15 cellular contexts compared by ENCODE assay signal in the genomic region with DNA sequence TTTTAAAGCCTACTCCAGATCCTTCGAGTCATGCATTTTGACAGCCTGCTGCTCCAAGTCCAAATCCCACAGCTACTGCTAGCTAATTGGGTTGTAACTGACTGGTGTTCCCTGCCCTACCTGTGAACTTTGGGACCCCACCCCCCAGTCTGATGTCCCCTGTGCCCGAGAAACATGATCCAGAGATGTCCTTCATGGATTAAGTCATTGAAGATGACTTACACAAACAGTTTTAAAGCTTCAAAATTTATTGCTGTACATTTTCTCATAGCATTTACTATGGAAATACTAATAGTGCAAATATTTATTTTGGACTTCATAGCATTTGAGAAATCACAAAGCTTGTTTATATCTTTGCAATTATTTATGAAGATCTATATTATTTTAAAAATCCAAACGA.
DNase-seq lines count a peak whose midpoint lies in the region; ATAC-seq and TF ChIP-seq lines count a peak whose summit lies in the region.
"Had no signal": no experiment of that assay in that cellular context is flagged by ENCODE, and none has a peak within 500 bp of the region (broad histone marks: within the 10 kb centered on the region; RNA-seq: fewer than 3 reads in every experiment).

No MANE protein-coding gene starts in this region.

- H3K27me3 ChIP-seq in PC-3 (ENCODE audit: low read length) = no peaks in the 10 kb centered on the region
- no peaks in the 10 kb centered on the region for H3K27me3 ChIP-seq in smooth muscle cell (ENCODE audit: low read depth)
- H3K27me3 ChIP-seq: BE2C had no signal

- no peak overlapping the region for H3K4me3 ChIP-seq in PC-3 (ENCODE audit: low read length)
- no peak overlapping the region for H3K4me3 ChIP-seq in smooth muscle cell

- H3K9ac ChIP-seq in PC-3 (ENCODE audit: low read length) (peak overlapping the region; percentile 64), smooth muscle cell (ENCODE audit: low read depth) (no peak overlapping the region)

- POLR2A ChIA-PET in PC-3 (lab: Charles Lee; ENCODE audit: unreplicated experiment) = interaction anchor here (0.7 kb wide), 1 partner anchor 54 kb away, joined by 9 read pairs; no protein-coding TSS in a partner anchor

- no TSS peak for BruUV-seq in PC-3 (replicated peaks; lab: Mats Ljungman, UMichigan)

- H3K4me3 Mint-ChIP-seq in endothelial cell (ENCODE audit: unreplicated experiment) (no peak overlapping the region), osteocyte (ENCODE audit: unreplicated experiment) (no peak overlapping the region)
- H3K4me3 Mint-ChIP-seq: CD4-positive, alpha-beta memory T cell had no signal

- H3K4me1 Mint-ChIP-seq in endothelial cell (ENCODE audit: unreplicated experiment) (peaks cover 3% of the 10 kb centered on the region), osteocyte (ENCODE audit: unreplicated experiment) (peaks cover 39% of the 10 kb centered on the region)

- H2AFZ ChIP-seq in PC-3 (ENCODE audit: low read length) (no peak overlapping the region), smooth muscle cell (ENCODE audit: low read depth) (no peak overlapping the region)

- peaks cover 10% of the 10 kb centered on the region; the same call in 1 of the 2 replicates for H3K36me3 ChIP-seq in PC-3 (ENCODE audit: low read depth, low read length)
- peaks cover 5% of the 10 kb centered on the region for H3K36me3 ChIP-seq in smooth muscle cell (ENCODE audit: low read depth)
- H3K36me3 ChIP-seq: BE2C had no signal

- no peaks in the 10 kb centered on the region for H3K9me2 ChIP-seq in PC-3 (replicated peaks; ENCODE audit: low read length)

- ATAC-seq in activated naive CD4-positive, alpha-beta T cell treated with anti-CD3 and anti-CD28 coated beads, Interleukin-2, amount 50 U/mL, for 72 hours = no peak
- ATAC-seq in PC-3 = peak; percentile 55
- ATAC-seq: Right ventricle myocardium inferior had no signal

- WGBS in smooth muscle cell (ENCODE audit: low lambda C conversion rate) = 80% methylated on average over 3 of the region's 3 CpGs

- CTCF ChIA-PET in PC-3 (lab: Charles Lee) = no interaction called here

- peaks cover 47% of the 10 kb centered on the region for H3K4me1 ChIP-seq in PC-3 (ENCODE audit: insufficient read depth, low read length)
- H3K4me1 ChIP-seq in smooth muscle cell (ENCODE audit: low read depth) = peaks cover 10% of the 10 kb centered on the region
- H3K4me1 ChIP-seq: BE2C had no signal

- peaks cover 0 to 57% of the 10 kb centered on the region in 2 donors for H3K36me3 Mint-ChIP-seq in activated naive CD4-positive, alpha-beta T cell treated with anti-CD3 and anti-CD28 coated beads, Interleukin-2, amount 50 U/mL, for 72 hours
- peaks cover 24% of the 10 kb centered on the region for H3K36me3 Mint-ChIP-seq in endothelial cell (ENCODE audit: low read depth, unreplicated experiment)
- H3K36me3 Mint-ChIP-seq in osteocyte (ENCODE audit: unreplicated experiment) = peaks cover 26% of the 10 kb centered on the region

- intact Hi-C loops in PC-3 (cut with micrococcal nuclease) = no loop called here

- H3K9me3 ChIP-seq in PC-3 (ENCODE audit: low read length) = no peaks in the 10 kb centered on the region
- no peaks in the 10 kb centered on the region for H3K9me3 ChIP-seq in smooth muscle cell (replicated peaks; ENCODE audit: low read depth)
- H3K9me3 ChIP-seq: BE2C had no signal

- TF ChIP-seq CTCF in PC-3 (conservative IDR thresholded peaks at IDR 0.05; ENCODE audit: low read depth, low read length) (no peak), endothelial cell (IDR thresholded peaks at IDR 0.05; ENCODE audit: unreplicated experiment) (no peak), smooth muscle cell (IDR thresholded peaks at IDR 0.05; ENCODE audit: borderline replicate concordance, insufficient read depth, poor library complexity, severe bottlenecking) (no peak), osteocyte (IDR thresholded peaks at IDR 0.05) (no peak)

- H3K79me2 ChIP-seq in PC-3 (ENCODE audit: low read length) (no peaks in the 10 kb centered on the region), smooth muscle cell (ENCODE audit: low read depth) (no peaks in the 10 kb centered on the region)

- H3K4me2 ChIP-seq in PC-3 (ENCODE audit: low read length) (peak overlapping the region; percentile 33), smooth muscle cell (no peak overlapping the region)

- H4K20me1 ChIP-seq in PC-3 (ENCODE audit: low read length) (no peaks in the 10 kb centered on the region), smooth muscle cell (ENCODE audit: low read depth) (no peaks in the 10 kb centered on the region)

- peak overlapping the region; percentile 88 to 96 for H3K27ac Mint-ChIP-seq in activated naive CD4-positive, alpha-beta T cell treated with anti-CD3 and anti-CD28 coated beads, Interleukin-2, amount 50 U/mL, for 72 hours
- H3K27ac Mint-ChIP-seq in endothelial cell (ENCODE audit: unreplicated experiment) (peak overlapping the region; percentile 37), osteocyte (ENCODE audit: unreplicated experiment) (no peak overlapping the region)

- no peaks in the 10 kb centered on the region for H3K9me3 Mint-ChIP-seq in activated naive CD4-positive, alpha-beta T cell treated with anti-CD3 and anti-CD28 coated beads, Interleukin-2, amount 50 U/mL, for 72 hours
- H3K9me3 Mint-ChIP-seq in endothelial cell (ENCODE audit: unreplicated experiment) (no peaks in the 10 kb centered on the region), osteocyte (ENCODE audit: unreplicated experiment) (no peaks in the 10 kb centered on the region)
- H3K9me3 Mint-ChIP-seq: CD4-positive, alpha-beta memory T cell had no signal

- peaks cover 2% of the 10 kb centered on the region for H3K27me3 Mint-ChIP-seq in endothelial cell (ENCODE audit: unreplicated experiment)
- no peaks in the 10 kb centered on the region for H3K27me3 Mint-ChIP-seq in osteocyte (ENCODE audit: unreplicated experiment)
- H3K27me3 Mint-ChIP-seq: CD4-positive, alpha-beta memory T cell had no signal

- DNase-seq in activated naive CD4-positive, alpha-beta T cell treated with anti-CD3 and anti-CD28 coated beads, Interleukin-2, amount 50 U/mL, for 72 hours (ENCODE audit: low spot score in 2 of 2) = no peak
- DNase-seq in activated naive CD4-positive, alpha-beta T cell treated with anti-CD3 and anti-CD28 coated beads, Interleukin-2, amount 50 U/mL, for 16 hours = no peak
- DNase-seq in PC-3 (peak; percentile 65), endothelial cell (ENCODE audit: low spot score) (no peak), smooth muscle cell (lab: John Stamatoyannopoulos, UW; ENCODE audit: unreplicated experiment) (no peak), osteocyte (ENCODE audit: extremely low spot score, unreplicated experiment) (no peak), AG08395 (ENCODE audit: low spot score) (no peak)
- DNase-seq: ACHN; BE2C; CD4-positive, alpha-beta memory T cell; GF-D8; NCI-H1436 treated with DMSO at 0.1 percent for 48 hours; NCI-H2107; NCI-H69 had no signal

- H3K27ac ChIP-seq in PC-3 (ENCODE audit: low read length) = peak overlapping the region; percentile 96
- H3K27ac ChIP-seq in smooth muscle cell (ENCODE audit: low read depth) = peak overlapping the region; percentile 93

- peaks cover 9% of the 10 kb centered on the region for H3F3A ChIP-seq in PC-3 (ENCODE audit: low read length, unreplicated experiment)
- H3F3A ChIP-seq in smooth muscle cell (ENCODE audit: low read depth) = peaks cover 9% of the 10 kb centered on the region
